ENCODE assay signal across 24 cellular contexts in the genomic region with DNA sequence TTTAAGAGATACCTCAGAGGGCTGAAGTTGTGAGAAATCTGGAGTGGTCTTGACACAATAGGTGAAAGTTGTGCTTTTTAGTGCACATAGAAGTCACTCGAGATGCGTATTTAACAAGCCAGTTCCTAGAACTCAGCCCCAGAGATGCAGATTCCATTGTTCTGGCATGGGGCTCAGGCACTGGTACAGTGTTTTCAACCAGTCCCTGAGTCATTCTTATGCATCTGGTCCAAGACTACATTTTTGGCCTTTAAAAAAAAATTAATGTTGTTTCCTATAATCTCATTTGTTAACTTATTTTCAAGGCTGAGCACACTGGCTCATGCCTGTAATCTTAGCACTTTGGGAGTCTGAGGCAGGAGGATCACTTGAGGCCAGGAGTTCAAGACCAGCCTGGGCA.
"Had no signal": no experiment of that assay in that cellular context is flagged by ENCODE, and none has a peak within 500 bp of the region (broad histone marks: within the 10 kb centered on the region; RNA-seq: fewer than 3 reads in every experiment).

No MANE protein-coding gene starts in this region.

- H3K27me3 Mint-ChIP-seq: activated CD8-positive, alpha-beta T cell treated with anti-CD3 and anti-CD28 coated beads for 36 hours had no signal

- H3K27me3 ChIP-seq: breast epithelium had no signal

- H3K4me3 Mint-ChIP-seq: activated CD8-positive, alpha-beta T cell treated with anti-CD3 and anti-CD28 coated beads for 36 hours; activated naive CD4-positive, alpha-beta T cell treated with anti-CD3 and anti-CD28 coated beads, Interleukin-2, amount 50 U/mL, for 24 hours; T-cell had no signal

- H3K4me3 ChIP-seq: breast epithelium, SK-N-MC had no signal

- H3K36me3 Mint-ChIP-seq: T-cell had no signal

- H3K27ac Mint-ChIP-seq: activated CD8-positive, alpha-beta T cell treated with anti-CD3 and anti-CD28 coated beads for 36 hours; activated naive CD4-positive, alpha-beta T cell treated with anti-CD3 and anti-CD28 coated beads, Interleukin-2, amount 50 U/mL, for 24 hours; T-cell had no signal

- H3K4me1 Mint-ChIP-seq: activated naive CD4-positive, alpha-beta T cell treated with anti-CD3 and anti-CD28 coated beads, Interleukin-2, amount 50 U/mL, for 24 hours had no signal

- H3K27ac ChIP-seq: breast epithelium, SK-N-MC, VCaP had no signal

- H3K4me1 ChIP-seq: breast epithelium had no signal

- ATAC-seq: activated CD8-positive, alpha-beta T cell treated with anti-CD3 and anti-CD28 coated beads for 36 hours; T-cell had no signal

- DNase-seq: activated CD4-positive, alpha-beta T cell treated with anti-CD3 and anti-CD28 coated beads, Interleukin-2, amount 50 U/mL, for 1 hour; activated CD4-positive, CD25-positive, alpha-beta regulatory T cell; activated CD8-positive, alpha-beta memory T cell treated with anti-CD3 and anti-CD28 coated beads, Interleukin-2, amount 50 U/mL, for 4 hours; activated CD8-positive, alpha-beta T cell treated with anti-CD3 and anti-CD28 coated beads for 36 hours; activated effector memory CD4-positive, alpha-beta T cell treated with Interleukin-2 at 50 U/mL for 16 hours; activated naive CD4-positive, alpha-beta T cell; activated T-cell treated with anti-CD3 and anti-CD28 coated beads, Interleukin-2, amount 50 U/mL, for 1 hour; aorta; caudate nucleus; NCI-H1092 treated with DMSO at 0.1 percent for 48 hours; NCI-H1417 treated with DMSO at 0.1 percent for 48 hours; NCI-H1694; NCI-H2029; NCI-H2107; NCI-H2171 treated with DMSO at 0.1 percent for 48 hours; NCI-H226; NCI-H526 treated with DMSO at 0.1 percent for 48 hours; NCI-H82; T-cell; T1000 had no signal

- H3K36me3 ChIP-seq: breast epithelium had no signal

- H3K9me3 Mint-ChIP-seq: T-cell had no signal
